In genomic region chr2:173099804-173100203, GRCh38 we compare ENCODE assay signal across 18 cellular contexts. TPM values are rescaled to one million over a fixed set of nuclear protein-coding genes. Genes with fewer than 3 reads are reported as not detected.
DNase-seq lines count a peak whose midpoint lies in the region; ATAC-seq, FAIRE-seq and TF ChIP-seq lines count a peak whose summit lies in the region.
"Had no signal": no experiment of that assay in that cellular context is flagged by ENCODE, and none has a peak within 500 bp of the region (broad histone marks: within the 10 kb centered on the region; RNA-seq: fewer than 3 reads in every experiment).

No MANE protein-coding gene starts in this region.

- H3K27ac Mint-ChIP-seq in activated T-cell treated with anti-CD3 and anti-CD28 coated beads, Interleukin-2, amount 50 U/mL, for 24 hours: no peak overlapping the region
- H3K27ac Mint-ChIP-seq in chondrocyte (ENCODE audit: unreplicated experiment): no peak overlapping the region
- H3K27ac Mint-ChIP-seq: GM23338 had no signal

- no peaks in the 10 kb centered on the region for H3K36me3 Mint-ChIP-seq in activated T-cell treated with anti-CD3 and anti-CD28 coated beads, Interleukin-2, amount 50 U/mL, for 4 hours (ENCODE audit: insufficient read depth)
- no peaks in the 10 kb centered on the region for H3K36me3 Mint-ChIP-seq in activated T-cell treated with anti-CD3 and anti-CD28 coated beads, Interleukin-2, amount 50 U/mL, for 24 hours (ENCODE audit: low read depth)
- peaks cover 6% of the 10 kb centered on the region for H3K36me3 Mint-ChIP-seq in chondrocyte (ENCODE audit: low read depth)

- peak; percentile 63 to 64 for ATAC-seq in activated T-cell treated with anti-CD3 and anti-CD28 coated beads, Interleukin-2, amount 50 U/mL, for 4 hours
- ATAC-seq in psoas muscle (peak in 2 of 4 donors; percentile 21 to 40), sciatic nerve (no peak)
- ATAC-seq: GM23338, K562 had no signal

- peaks cover 6% of the 10 kb centered on the region for H3K4me1 Mint-ChIP-seq in activated T-cell treated with anti-CD3 and anti-CD28 coated beads, Interleukin-2, amount 50 U/mL, for 4 hours (ENCODE audit: low read depth)
- peaks cover 15% of the 10 kb centered on the region for H3K4me1 Mint-ChIP-seq in activated T-cell treated with anti-CD3 and anti-CD28 coated beads, Interleukin-2, amount 50 U/mL, for 24 hours (ENCODE audit: low read depth)
- peaks cover 8% of the 10 kb centered on the region for H3K4me1 Mint-ChIP-seq in chondrocyte (ENCODE audit: low read depth)

- H3K4me1 ChIP-seq in SJCRH30: peaks cover 4% of the 10 kb centered on the region; the same call in 1 of the 2 replicates
- H3K4me1 ChIP-seq in psoas muscle: peaks cover 89% of the 10 kb centered on the region

- H3K27me3 ChIP-seq in SJCRH30 (no peaks in the 10 kb centered on the region), psoas muscle (ENCODE audit: insufficient read depth in 3 of 3, low read length in 2 of 3) (no peaks in the 10 kb centered on the region)

- no peaks in the 10 kb centered on the region for H3K27me3 Mint-ChIP-seq in activated T-cell treated with anti-CD3 and anti-CD28 coated beads, Interleukin-2, amount 50 U/mL, for 4 hours (ENCODE audit: low read depth)
- H3K27me3 Mint-ChIP-seq in activated T-cell treated with anti-CD3 and anti-CD28 coated beads, Interleukin-2, amount 50 U/mL, for 24 hours: peaks cover 6% of the 10 kb centered on the region
- H3K27me3 Mint-ChIP-seq in chondrocyte (ENCODE audit: low read depth): no peaks in the 10 kb centered on the region

- H3K36me3 ChIP-seq in SJCRH30: peaks cover 6% of the 10 kb centered on the region; the same call in 1 of the 2 replicates
- peaks cover 0 to 45% of the 10 kb centered on the region in 2 donors for H3K36me3 ChIP-seq in psoas muscle (ENCODE audit: insufficient read depth in 1 of 2, low read depth in 1 of 2)

- no peak for DNase-seq in activated T-cell treated with anti-CD3 and anti-CD28 coated beads, Interleukin-2, amount 50 U/mL, for 4 hours
- no peak for DNase-seq in activated T-cell treated with anti-CD3 and anti-CD28 coated beads, Interleukin-2, amount 50 U/mL, for 24 hours
- no peak for DNase-seq in GM12891 (ENCODE audit: insufficient read length, low spot score)
- DNase-seq in SJCRH30: no peak
- DNase-seq in psoas muscle: no peak
- DNase-seq in chondrocyte (ENCODE audit: low spot score): no peak
- DNase-seq in NCI-H1694 treated with DMSO at 0.1 percent for 48 hours (lab: John Stamatoyannopoulos, UW): no peak
- DNase-seq in sciatic nerve (ENCODE audit: low spot score): no peak
- DNase-seq: C1 segment of cervical spinal cord, DMS153, MV-4-11, NCI-H1417, NCI-H2081, NCI-H524 treated with DMSO at 0.1 percent for 48 hours, Right ventricle myocardium superior, SK-N-SH had no signal

- FAIRE-seq in GM12891 (lab: Jason Lieb, UNC): peak; percentile 38
- FAIRE-seq: K562 had no signal

- H3K27ac ChIP-seq in SJCRH30 (peak overlapping the region; percentile 45), psoas muscle (peak overlapping the region; percentile 46)

- 91 to 92% (median 91%) methylated on average over 2 of the region's 2 CpGs for WGBS in psoas muscle, 3 donors

- no peaks in the 10 kb centered on the region for H3K9me3 Mint-ChIP-seq in activated T-cell treated with anti-CD3 and anti-CD28 coated beads, Interleukin-2, amount 50 U/mL, for 4 hours
- no peaks in the 10 kb centered on the region for H3K9me3 Mint-ChIP-seq in activated T-cell treated with anti-CD3 and anti-CD28 coated beads, Interleukin-2, amount 50 U/mL, for 24 hours
- no peaks in the 10 kb centered on the region for H3K9me3 Mint-ChIP-seq in chondrocyte (ENCODE audit: low read depth)
- H3K9me3 Mint-ChIP-seq: GM23338 had no signal

- H3K9me3 ChIP-seq in SJCRH30 (replicated peaks) (no peaks in the 10 kb centered on the region), psoas muscle (no peaks in the 10 kb centered on the region)
- H3K9me3 ChIP-seq: SK-N-SH had no signal

- intact Hi-C loops in psoas muscle (cut with DNase I) (loop anchor here in 1 of 2 donors (10.0 kb wide), 1 partner anchor 55 kb away; no protein-coding TSS in a partner anchor), sciatic nerve (cut with DNase I) (no loop called here)

- no peak for TF ChIP-seq POLR2A in GM12891 (IDR thresholded peaks at IDR 0.05; ENCODE audit: low read depth, low read length)

- no peak for TF ChIP-seq CTCF in psoas muscle (IDR thresholded peaks at IDR 0.05)
- no peak for TF ChIP-seq CTCF in chondrocyte (IDR thresholded peaks at IDR 0.05)

- H3K4me3 Mint-ChIP-seq in activated T-cell treated with anti-CD3 and anti-CD28 coated beads, Interleukin-2, amount 50 U/mL, for 4 hours: no peak overlapping the region
- H3K4me3 Mint-ChIP-seq in activated T-cell treated with anti-CD3 and anti-CD28 coated beads, Interleukin-2, amount 50 U/mL, for 24 hours: no peak overlapping the region
- no peak overlapping the region for H3K4me3 Mint-ChIP-seq in chondrocyte (ENCODE audit: unreplicated experiment)
- H3K4me3 Mint-ChIP-seq: GM23338 had no signal

- H3K4me3 ChIP-seq in SJCRH30 (no peak overlapping the region), psoas muscle (no peak overlapping the region)
- H3K4me3 ChIP-seq: GM23338, K562 had no signal

TF ChIP-seq in GM12891, 5 proteins besides CTCF, POLR2A, EP300 and RAD21:
- TF ChIP-seq PAX5 (IDR thresholded peaks at IDR 0.05; ENCODE audit: insufficient read depth, low read length, severe bottlenecking) (no peak), SPI1 (IDR thresholded peaks at IDR 0.05; ENCODE audit: low read depth, low read length) (no peak), POU2F2 (IDR thresholded peaks at IDR 0.05; ENCODE audit: low read depth, low read length) (no peak), TAF1 (IDR thresholded peaks at IDR 0.05; ENCODE audit: low read depth, low read length) (no peak), POLR2AphosphoS5 (IDR thresholded peaks at IDR 0.05; ENCODE audit: low read depth, low read length) (no peak)
TF ChIP-seq in GM12891: peak in this region for 0.

RNA-seq across cellular contexts. Expression of gene MAP3K20, which starts 24.2 kb away (rescaled TPM):
- 1 to 10 TPM; 5.9 to 8.6 (median 6.8) TPM for total RNA-seq in activated T-cell treated with anti-CD3 and anti-CD28 coated beads, Interleukin-2, amount 50 U/mL, for 4 hours
- 4.1 TPM for polyA plus RNA-seq in GM12891 (2012; ENCODE audit: low read depth, missing spikeins)
- 30.9 and 34.7 TPM in 2 replicates for total RNA-seq in SJCRH30 (2014; rRNA removed; shearing (Covaris generic))
- 100 to 1,000 TPM; 366 to 533 (median 468) TPM for total RNA-seq in psoas muscle
- 100 to 1,000 TPM in 2 of 3 donors, 10 to 100 TPM in 1; 41.8 to 224 (median 112) TPM for polyA plus RNA-seq in psoas muscle
- total RNA-seq in chondrocyte: 55.7 to 68.5 TPM (median 68.1 TPM) in 3 replicates
- 36.2 TPM for total RNA-seq in sciatic nerve
